Comparison of ENCODE assay signal across 15 cellular contexts in the genomic region with DNA sequence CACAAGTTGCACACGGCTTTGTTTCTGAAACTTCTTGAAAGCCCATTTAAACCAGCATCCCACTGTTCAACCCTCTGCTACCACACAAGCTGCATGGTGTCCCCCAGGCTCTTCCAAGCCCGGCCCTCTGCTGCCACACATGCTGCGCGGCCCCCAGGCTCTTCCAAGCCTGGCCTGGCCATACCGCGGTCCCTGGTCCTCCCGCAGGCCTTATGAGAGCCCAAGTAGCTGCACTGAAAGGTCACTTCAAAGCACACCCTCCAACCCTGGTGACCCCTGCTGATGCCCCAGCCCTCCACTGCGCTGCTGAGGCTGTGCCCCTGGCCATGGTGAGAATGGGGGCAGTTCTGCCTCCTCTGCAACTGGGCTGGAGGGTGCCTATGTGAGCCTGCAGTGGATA. TPM values are rescaled to one million over a fixed set of nuclear protein-coding genes. Genes with fewer than 3 reads are reported as not detected.
DNase-seq lines count a peak whose midpoint lies in the region; TF ChIP-seq lines count a peak whose summit lies in the region.
"Had no signal": no experiment of that assay in that cellular context is flagged by ENCODE, and none has a peak within 500 bp of the region (broad histone marks: within the 10 kb centered on the region; RNA-seq: fewer than 3 reads in every experiment).

No MANE protein-coding gene starts in this region.

- TF ChIP-seq CTCF in HEK293 (tag by site-specific recombination; IDR thresholded peaks at IDR 0.05) (no peak), type B pancreatic cell (conservative IDR thresholded peaks at IDR 0.05) (no peak), glutamatergic neuron (IDR thresholded peaks at IDR 0.05; ENCODE audit: partially characterized antibody, unreplicated experiment) (no peak)

- no peaks in the 10 kb centered on the region for H3K9me3 ChIP-seq in HEK293 (ENCODE audit: control insufficient read depth, insufficient read depth, low read depth, low read length)
- H3K9me3 ChIP-seq: HAP-1 had no signal

- DNase-seq in caudate nucleus (lab: John Stamatoyannopoulos, UW) (no peak), type B pancreatic cell (ENCODE audit: extremely low spot score, unreplicated experiment) (no peak), glutamatergic neuron (no peak), foreskin melanocyte (no peak), NCI-H2107 (lab: John Stamatoyannopoulos, UW) (no peak)
- DNase-seq: CD4-positive, CD25-positive, alpha-beta regulatory T cell; HFFc6 had no signal

- H3K4me3 ChIP-seq in HEK293 (ENCODE audit: low read depth, low read length) = no peak overlapping the region
- H3K4me3 ChIP-seq: GM12878, GM23338, HAP-1 had no signal

- CTCF ChIA-PET in HEK293 (lab: Yijun Ruan, JAX) = interaction anchor here (0.7 kb wide), 1 partner anchor 96 kb away, joined by 3 read pairs; no protein-coding TSS in a partner anchor

- peak overlapping the region; percentile 58 for H3K27ac Mint-ChIP-seq in type B pancreatic cell
- H3K27ac Mint-ChIP-seq in glutamatergic neuron (ENCODE audit: unreplicated experiment) = no peak overlapping the region
- H3K27ac Mint-ChIP-seq: CD4-positive, CD25-positive, alpha-beta regulatory T cell; GM23338; HFFc6 had no signal

- no peaks in the 10 kb centered on the region for H3K4me1 Mint-ChIP-seq in type B pancreatic cell (ENCODE audit: unreplicated experiment)
- H3K4me1 Mint-ChIP-seq in glutamatergic neuron (ENCODE audit: low read depth, unreplicated experiment) = peaks cover 8% of the 10 kb centered on the region
- H3K4me1 Mint-ChIP-seq: GM23338 had no signal

- H3K4me3 Mint-ChIP-seq in type B pancreatic cell = no peak overlapping the region
- H3K4me3 Mint-ChIP-seq in glutamatergic neuron (ENCODE audit: unreplicated experiment) = no peak overlapping the region
- H3K4me3 Mint-ChIP-seq: CD4-positive, CD25-positive, alpha-beta regulatory T cell; GM23338; HFFc6 had no signal

- H3K36me3 ChIP-seq in HEK293 (ENCODE audit: control insufficient read depth in 2 of 2, insufficient read depth in 1 of 2, low read length in 2 of 2) = no peaks in the 10 kb centered on the region
- H3K36me3 ChIP-seq: HAP-1 had no signal

- H3K4me1 ChIP-seq in HEK293 (ENCODE audit: control insufficient read depth, insufficient read depth, low read length) = no peaks in the 10 kb centered on the region
- H3K4me1 ChIP-seq: HAP-1 had no signal

- H3K27me3 Mint-ChIP-seq in type B pancreatic cell = no peaks in the 10 kb centered on the region
- peaks cover 19% of the 10 kb centered on the region for H3K27me3 Mint-ChIP-seq in glutamatergic neuron (ENCODE audit: unreplicated experiment)

- H3K36me3 Mint-ChIP-seq in type B pancreatic cell (no peaks in the 10 kb centered on the region), glutamatergic neuron (ENCODE audit: unreplicated experiment) (no peaks in the 10 kb centered on the region)
- H3K36me3 Mint-ChIP-seq: CD4-positive, CD25-positive, alpha-beta regulatory T cell had no signal

- POLR2A ChIA-PET in HEK293 (lab: Yijun Ruan, JAX) = no interaction called here

- H3K9me3 Mint-ChIP-seq in type B pancreatic cell (no peaks in the 10 kb centered on the region), glutamatergic neuron (ENCODE audit: unreplicated experiment) (peaks cover 17% of the 10 kb centered on the region)

- H3K27me3 ChIP-seq in layer of hippocampus (ENCODE audit: control insufficient read depth, insufficient read depth, low read length) = no peaks in the 10 kb centered on the region

- H3K27ac ChIP-seq in HEK293 (ENCODE audit: extremely low read depth, low read depth, low read length) (no peak overlapping the region), caudate nucleus (ENCODE audit: low read depth, low read length) (peak overlapping the region; percentile 5), layer of hippocampus (ENCODE audit: low read depth, low read length) (peak overlapping the region; percentile 27)

TF ChIP-seq in HEK293, 187 proteins besides CTCF, POLR2A, EP300 and RAD21:
- TF ChIP-seq ZNF341 (tag by site-specific recombination; IDR thresholded peaks at IDR 0.05; ENCODE audit: low read depth) (peak; percentile 61), ZNF114 (tag by site-specific recombination; IDR thresholded peaks at IDR 0.05) (no peak)

RNA-seq across cellular contexts. Expression of gene PVALEF, which starts 25.9 kb away (rescaled TPM):
- total RNA-seq in type B pancreatic cell (ENCODE audit: low replicate concordance) (0.21 TPM in 1 of 2 replicates, not detected in the other), glutamatergic neuron (ENCODE audit: unreplicated experiment) (0.29 TPM)
- total RNA-seq: A673; CD4-positive, CD25-positive, alpha-beta regulatory T cell; Daoy; GM12878; GM23338; HFFc6; HT1080 had no signal

RNA-seq across cellular contexts. Expression of gene AATK, which starts 26.6 kb away (rescaled TPM):
- total RNA-seq in type B pancreatic cell (ENCODE audit: low replicate concordance) (4.6 and 6.4 TPM in 2 replicates), glutamatergic neuron (ENCODE audit: unreplicated experiment) (27.0 TPM)
- total RNA-seq: CD4-positive, CD25-positive, alpha-beta regulatory T cell; GM12878 had no signal
